13 cellular contexts compared by ENCODE assay signal in genomic region chr18:44882163-44882881, GRCh38.
"Had no signal": no experiment of that assay in that cellular context is flagged by ENCODE, and none has a peak within 500 bp of the region (broad histone marks: within the 10 kb centered on the region; RNA-seq: fewer than 3 reads in every experiment).

No MANE protein-coding gene starts in this region.

- H3K4me3 Mint-ChIP-seq: activated CD4-positive, alpha-beta T cell treated with anti-CD3 and anti-CD28 coated beads, Interleukin-2, amount 10 ng/mL, durations not matched to agents 7 days and 5 days; activated naive CD4-positive, alpha-beta T cell treated with anti-CD3 and anti-CD28 coated beads for 36 hours; natural killer cell treated with Interleukin-12 subunit alpha and Interleukin-12 subunit beta and Interleukin-15 and Interleukin-18, amount 100 ng/mL, for 72 hours; stimulated activated naive CD8-positive, alpha-beta T cell treated with anti-CD3 and anti-CD28 coated beads, Interleukin-15, amount 100 ng/mL, for 72 hours; T-helper 17 cell had no signal

- DNase-seq: activated CD4-positive, alpha-beta T cell treated with anti-CD3 and anti-CD28 coated beads, Interleukin-2, amount 10 ng/mL, durations not matched to agents 7 days and 5 days; activated CD4-positive, CD25-positive, alpha-beta regulatory T cell; activated CD8-positive, alpha-beta memory T cell treated with anti-CD3 and anti-CD28 coated beads for 24 hours; activated naive CD4-positive, alpha-beta T cell treated with anti-CD3 and anti-CD28 coated beads for 36 hours; caudate nucleus; effector CD4-positive, alpha-beta T cell; mucosa of descending colon; stimulated activated CD4-positive, alpha-beta T cell treated with anti-CD3 and anti-CD28 coated beads, Interleukin-4, amount 100 ng/mL, for 1 hour; stimulated activated CD8-positive, alpha-beta memory T cell treated with anti-CD3 and anti-CD28 coated beads, Interleukin-4, amount 100 ng/mL, for 48 hours; stimulated activated naive CD8-positive, alpha-beta T cell treated with anti-CD3 and anti-CD28 coated beads, Interleukin-15, amount 100 ng/mL, for 72 hours; T-helper 17 cell; testis had no signal

- H3K27ac Mint-ChIP-seq: activated CD4-positive, alpha-beta T cell treated with anti-CD3 and anti-CD28 coated beads, Interleukin-2, amount 10 ng/mL, durations not matched to agents 7 days and 5 days; activated naive CD4-positive, alpha-beta T cell treated with anti-CD3 and anti-CD28 coated beads for 36 hours; natural killer cell treated with Interleukin-12 subunit alpha and Interleukin-12 subunit beta and Interleukin-15 and Interleukin-18, amount 100 ng/mL, for 72 hours; stimulated activated naive CD8-positive, alpha-beta T cell treated with anti-CD3 and anti-CD28 coated beads, Interleukin-15, amount 100 ng/mL, for 72 hours; T-helper 17 cell had no signal

- H3K9me3 Mint-ChIP-seq: activated CD4-positive, alpha-beta T cell treated with anti-CD3 and anti-CD28 coated beads, Interleukin-2, amount 10 ng/mL, durations not matched to agents 7 days and 5 days; activated naive CD4-positive, alpha-beta T cell treated with anti-CD3 and anti-CD28 coated beads for 36 hours; natural killer cell treated with Interleukin-12 subunit alpha and Interleukin-12 subunit beta and Interleukin-15 and Interleukin-18, amount 100 ng/mL, for 72 hours; stimulated activated naive CD8-positive, alpha-beta T cell treated with anti-CD3 and anti-CD28 coated beads, Interleukin-15, amount 100 ng/mL, for 72 hours had no signal

- H3K27me3 Mint-ChIP-seq: activated CD4-positive, alpha-beta T cell treated with anti-CD3 and anti-CD28 coated beads, Interleukin-2, amount 10 ng/mL, durations not matched to agents 7 days and 5 days; natural killer cell treated with Interleukin-12 subunit alpha and Interleukin-12 subunit beta and Interleukin-15 and Interleukin-18, amount 100 ng/mL, for 72 hours had no signal
